In the genomic region with DNA sequence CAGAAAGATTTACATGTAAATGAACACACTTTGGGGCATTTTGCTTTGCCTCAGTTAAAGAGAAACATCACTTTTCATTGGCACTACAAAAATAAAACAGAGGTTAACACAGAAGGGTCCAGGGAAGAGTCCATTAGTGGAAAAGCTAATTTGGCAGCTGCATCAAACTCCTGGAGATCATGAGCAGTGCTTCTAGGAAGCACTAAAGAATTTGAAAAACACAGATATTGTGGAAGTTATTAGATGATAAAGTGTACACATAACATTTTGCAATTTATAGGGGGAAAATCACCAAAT, we compare ENCODE assay signal across 26 cellular contexts.
"Had no signal": no experiment of that assay in that cellular context is flagged by ENCODE, and none has a peak within 500 bp of the region (broad histone marks: within the 10 kb centered on the region; RNA-seq: fewer than 3 reads in every experiment).

No MANE protein-coding gene starts in this region.

- H3K27ac ChIP-seq: brain microvascular endothelial cell, colonic mucosa, epithelial cell of prostate, esophagus squamous epithelium, gastroesophageal sphincter, WERI-Rb-1 had no signal

- DNase-seq: activated B cell treated with CpG ODN at 0.5 μM for 24 hours; activated CD4-positive, alpha-beta T cell treated with anti-CD3 and anti-CD28 coated beads for 48 hours; activated CD4-positive, alpha-beta T cell treated with anti-CD3 and anti-CD28 coated beads, Interleukin-2, amount 50 U/mL, for 1 hour; activated CD4-positive, alpha-beta T cell treated with anti-CD3 and anti-CD28 coated beads, Interleukin-2, amount 50 U/mL, for 48 hours; activated CD8-positive, alpha-beta memory T cell treated with anti-CD3 and anti-CD28 coated beads, Interleukin-2, amount 10 ng/mL, durations not matched to agents 7 days and 5 days; activated CD8-positive, alpha-beta memory T cell treated with anti-CD3 and anti-CD28 coated beads, Interleukin-2, amount 50 U/mL, for 4 hours; activated CD8-positive, alpha-beta T cell treated with anti-CD3 and anti-CD28 coated beads, Interleukin-2, amount 10 ng/mL, durations not matched to agents 7 days and 5 days; activated effector memory CD4-positive, alpha-beta T cell treated with anti-CD3 and anti-CD28 coated beads, Interleukin-2, amount 50 U/mL, for 16 hours; activated naive CD4-positive, alpha-beta T cell treated with anti-CD3 and anti-CD28 coated beads for 36 hours; activated T-cell treated with anti-CD3 and anti-CD28 coated beads, Interleukin-2, amount 50 U/mL, for 1 hour; activated T-cell treated with anti-CD3 and anti-CD28 coated beads, Interleukin-2, amount 50 U/mL, for 48 hours; amniotic stem cell; anterior cingulate cortex; brain microvascular endothelial cell; central memory CD4-positive, alpha-beta T cell; cerebellar nuclear complex; colonic mucosa; effector CD8-positive, alpha-beta T cell; esophagus squamous epithelium; SW 1271; T-cell; T1000; WERI-Rb-1 had no signal

- ATAC-seq: activated CD4-positive, CD25-positive, alpha-beta regulatory T cell treated with anti-CD3 and anti-CD28 coated beads, Interleukin-2, amount 50 U/mL, for 24 hours; activated CD8-positive, alpha-beta memory T cell treated with anti-CD3 and anti-CD28 coated beads, Interleukin-2, amount 10 ng/mL, durations not matched to agents 7 days and 5 days; activated CD8-positive, alpha-beta T cell treated with anti-CD3 and anti-CD28 coated beads, Interleukin-2, amount 10 ng/mL, durations not matched to agents 7 days and 5 days; gastroesophageal sphincter; T-cell had no signal

- H3K4me3 ChIP-seq: colonic mucosa, esophagus squamous epithelium, gastroesophageal sphincter had no signal

- H3K4me1 ChIP-seq: colonic mucosa, esophagus squamous epithelium had no signal

- H3K9me3 ChIP-seq: colonic mucosa, esophagus squamous epithelium, gastroesophageal sphincter had no signal

- H3K27me3 ChIP-seq: brain microvascular endothelial cell, colonic mucosa, esophagus squamous epithelium, gastroesophageal sphincter had no signal

- H3K36me3 ChIP-seq: brain microvascular endothelial cell, colonic mucosa, esophagus squamous epithelium, gastroesophageal sphincter, WERI-Rb-1 had no signal
